8 cellular contexts compared by ENCODE assay signal in the genomic region with DNA sequence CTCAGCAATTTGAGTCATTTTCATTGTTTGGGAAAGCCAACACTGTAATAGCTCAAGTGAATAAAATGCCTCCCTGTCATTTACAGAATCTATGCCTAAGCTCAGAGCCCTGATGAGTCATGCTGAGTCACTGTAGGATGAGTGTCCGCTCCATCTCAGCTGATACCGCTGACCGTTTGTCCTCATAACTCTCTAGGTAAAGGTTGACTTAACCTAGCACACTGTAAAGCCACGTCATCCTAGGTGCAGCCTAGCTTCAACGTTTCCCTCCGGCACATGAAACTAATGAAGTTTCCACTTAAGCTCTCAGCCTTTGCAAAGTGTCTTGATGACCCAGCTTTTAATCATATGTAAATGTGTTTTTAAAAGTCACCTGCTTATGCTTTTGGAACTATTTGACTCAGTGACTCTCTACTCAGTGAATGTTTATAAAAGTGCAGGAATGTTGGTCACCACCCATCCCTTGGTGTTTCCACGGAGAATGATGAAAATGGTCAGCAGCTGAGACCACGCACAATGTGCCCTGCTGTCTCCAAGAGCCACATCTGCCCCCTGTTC.
A peak's percentile ranks its signal among the peaks of the same experiment; 100 is the strongest.
DNase-seq lines count a peak whose midpoint lies in the region; ATAC-seq and TF ChIP-seq lines count a peak whose summit lies in the region.

No MANE protein-coding gene starts in this region.

- H3K27me3 ChIP-seq in tibial nerve = no peaks in the 10 kb centered on the region

- H3K36me3 ChIP-seq in tibial nerve = no peaks in the 10 kb centered on the region

- 68 to 76% methylated on average over 8 of the region's 8 CpGs for WGBS in tibial nerve, 2 donors

- ATAC-seq in HG02798 (IDR thresholded peaks at IDR 0.05; ENCODE audit: poor library complexity, unreplicated experiment) (peak; percentile 67), HG03469 (IDR thresholded peaks at IDR 0.05; ENCODE audit: unreplicated experiment) (no peak), HG02759 (IDR thresholded peaks at IDR 0.05; ENCODE audit: unreplicated experiment) (no peak)

- H3K4me3 ChIP-seq in AG10803 (ENCODE audit: low read length) = no peak overlapping the region
- no peak overlapping the region for H3K4me3 ChIP-seq in tibial nerve

- no peak for TF ChIP-seq EP300 in tibial nerve (IDR thresholded peaks at IDR 0.05)

- DNase-seq in AG10803 (ENCODE audit: low read depth) (peak; percentile 89), SHP77 treated with DMSO at 0.1 percent for 48 hours (lab: John Stamatoyannopoulos, UW) (peak; percentile 53), glomerular endothelial cell (ENCODE audit: extremely low read depth, low read depth, low spot score) (peak; percentile 36), tibial nerve (ENCODE audit: low spot score in 2 of 2) (no peak)
- DNase-seq in activated naive CD4-positive, alpha-beta T cell treated with anti-CD3 and anti-CD28 coated beads, Interleukin-2, amount 50 U/mL, for 16 hours = no peak

- TF ChIP-seq POLR2A in tibial nerve (IDR thresholded peaks at IDR 0.05) = no peak

- no peaks in the 10 kb centered on the region for H3K4me1 ChIP-seq in tibial nerve

- no peak overlapping the region for H3K27ac ChIP-seq in tibial nerve

- TF ChIP-seq CTCF in AG10803 (conservative IDR thresholded peaks at IDR 0.05; ENCODE audit: low read length) (no peak), tibial nerve (IDR thresholded peaks at IDR 0.05) (no peak)

- H3K9me3 ChIP-seq in tibial nerve = peaks cover 0 to 11% (median 0%) of the 10 kb centered on the region in 4 donors

Comparison
In these comparisons a context has a peak if more than half of its experiments do, and no peak if none do; other contexts are left out.
1. DNase-seq: peak in AG10803 (single experiment), SHP77 treated with DMSO at 0.1 percent for 48 hours (single experiment) and glomerular endothelial cell (single experiment); none in tibial nerve (0 of 2) and activated naive CD4-positive, alpha-beta T cell treated with anti-CD3 and anti-CD28 coated beads, Interleukin-2, amount 50 U/mL, for 16 hours (single experiment).